In genomic region chr6:105568121-105568520, GRCh38 we compare ENCODE assay signal across 30 cellular contexts.
"Had no signal": no experiment of that assay in that cellular context is flagged by ENCODE, and none has a peak within 500 bp of the region (broad histone marks: within the 10 kb centered on the region; RNA-seq: fewer than 3 reads in every experiment).

No MANE protein-coding gene starts in this region.

- FAIRE-seq: islet of Langerhans, kidney, urothelium cell line had no signal

- H3K9me3 Mint-ChIP-seq: immature natural killer cell, natural killer cell had no signal

- H3K36me3 ChIP-seq: left lung, lower lobe of right lung, neural progenitor cell, neutrophil, right lobe of liver, tibial nerve, upper lobe of right lung had no signal

- H3K36me3 Mint-ChIP-seq: naive B cell; natural killer cell; neural progenitor cell; stimulated activated memory B cell treated with anti-CD40 and anti-IgM and Interleukin-4, amounts not matched to agents 10 μg/mL and 1 μg/mL and 100 μg/mL, for 72 hours had no signal

- H3K4me3 ChIP-seq: left lung, lower lobe of right lung, neural progenitor cell, psoas muscle, right lobe of liver, tibial nerve, upper lobe of right lung had no signal

- H3K27me3 ChIP-seq: left lung, neural progenitor cell, neutrophil, tibial nerve, upper lobe of right lung had no signal

- H3K4me3 Mint-ChIP-seq: immature natural killer cell; naive B cell; natural killer cell; nephron progenitor cell; neural progenitor cell; stimulated activated memory B cell treated with anti-CD40 and anti-IgM and Interleukin-4, amounts not matched to agents 10 μg/mL and 1 μg/mL and 100 μg/mL, for 72 hours; stimulated activated naive CD8-positive, alpha-beta T cell treated with anti-CD3 and anti-CD28 coated beads, Interleukin-15, amount 100 ng/mL, for 72 hours had no signal

- H3K27ac Mint-ChIP-seq: immature natural killer cell; naive B cell; natural killer cell; nephron progenitor cell; neural progenitor cell; stimulated activated memory B cell treated with anti-CD40 and anti-IgM and Interleukin-4, amounts not matched to agents 10 μg/mL and 1 μg/mL and 100 μg/mL, for 72 hours; stimulated activated naive CD8-positive, alpha-beta T cell treated with anti-CD3 and anti-CD28 coated beads, Interleukin-15, amount 100 ng/mL, for 72 hours had no signal

- H3K9me3 ChIP-seq: left lung, lower lobe of right lung, neutrophil, psoas muscle, right lobe of liver, upper lobe of right lung had no signal

- DNase-seq: hypothalamus; immature natural killer cell; kidney; left colon; left lung; lower lobe of right lung; mammary epithelial cell; mesenchymal stem cell; naive B cell; natural killer cell; nephron progenitor cell; occipital lobe; psoas muscle; right lobe of liver; stimulated activated CD4-positive, alpha-beta T cell treated with anti-CD3 and anti-CD28 coated beads, Interleukin-12 subunit alpha, Interleukin-12 subunit beta, amount 100 ng/mL, for 4 hours; stimulated activated CD4-positive, alpha-beta T cell treated with anti-CD3 and anti-CD28 coated beads, Interleukin-15, amount 100 ng/mL, for 24 hours; stimulated activated CD4-positive, alpha-beta T cell treated with anti-CD3 and anti-CD28 coated beads, Interleukin-2, amount 100 ng/mL, for 24 hours; stimulated activated CD4-positive, alpha-beta T cell treated with anti-CD3 and anti-CD28 coated beads, Interleukin-4, amount 100 ng/mL, for 24 hours; stimulated activated CD8-positive, alpha-beta memory T cell treated with anti-CD3 and anti-CD28 coated beads, Interleukin-4, amount 100 ng/mL, for 48 hours; stimulated activated naive CD4-positive, alpha-beta T cell treated with Interleukin-2 at 50 U/mL for 16 hours; stimulated activated naive CD8-positive, alpha-beta T cell treated with anti-CD3 and anti-CD28 coated beads, Interleukin-15, amount 100 ng/mL, for 72 hours; substantia nigra; upper lobe of right lung had no signal

- H3K4me1 ChIP-seq: left lung, lower lobe of right lung, neural progenitor cell, parathyroid adenoma, psoas muscle, right lobe of liver, tibial nerve, upper lobe of right lung had no signal

- H3K4me1 Mint-ChIP-seq: immature natural killer cell, naive B cell, natural killer cell, nephron progenitor cell, neural progenitor cell had no signal

- H3K27ac ChIP-seq: left lung, lower lobe of right lung, neural progenitor cell, neutrophil, parathyroid adenoma, psoas muscle, right lobe of liver, tibial nerve, upper lobe of right lung had no signal
